Comparison of ENCODE assay signal across 38 cellular contexts in genomic region chr3:161648071-161648470, GRCh38.
"Had no signal": no experiment of that assay in that cellular context is flagged by ENCODE, and none has a peak within 500 bp of the region (broad histone marks: within the 10 kb centered on the region; RNA-seq: fewer than 3 reads in every experiment).

No MANE protein-coding gene starts in this region.

- H3K4me3 Mint-ChIP-seq: activated CD4-positive, alpha-beta memory T cell treated with anti-CD3 and anti-CD28 coated beads, Interleukin-2, amount 10 ng/mL, durations not matched to agents 7 days and 5 days; activated CD4-positive, alpha-beta T cell treated with anti-CD3 and anti-CD28 coated beads for 36 hours; activated CD4-positive, alpha-beta T cell treated with anti-CD3 and anti-CD28 coated beads, Interleukin-2, amount 10 ng/mL, durations not matched to agents 7 days and 5 days; activated CD8-positive, alpha-beta memory T cell treated with anti-CD3 and anti-CD28 coated beads, Interleukin-2, amount 10 ng/mL, durations not matched to agents 7 days and 5 days; activated CD8-positive, alpha-beta T cell treated with anti-CD3 and anti-CD28 coated beads, Interleukin-2, amount 10 ng/mL, durations not matched to agents 7 days and 5 days; activated naive CD4-positive, alpha-beta T cell treated with anti-CD3 and anti-CD28 coated beads, Interleukin-2, amount 10 ng/mL, durations not matched to agents 7 days and 5 days; activated naive CD4-positive, alpha-beta T cell treated with anti-CD3 and anti-CD28 coated beads, Interleukin-2, amount 50 U/mL, for 24 hours; activated naive CD8-positive, alpha-beta T cell; activated naive CD8-positive, alpha-beta T cell treated with anti-CD3 and anti-CD28 coated beads, Interleukin-2, amount 10 ng/mL, durations not matched to agents 7 days and 5 days; activated naive CD8-positive, alpha-beta T cell treated with anti-CD3 and anti-CD28 coated beads, Interleukin-2, amount 50 U/mL, for 24 hours; activated T-cell treated with anti-CD3 and anti-CD28 coated beads, Interleukin-2, amount 50 U/mL, for 24 hours; brain; central memory CD8-positive, alpha-beta T cell; T-helper 1 cell treated with Interleukin-12 subunit alpha and Interleukin-12 subunit beta and Interleukin-4 antibody, amounts not matched to agents 30 μg/mL and 1 μg/mL, for 36 hours; T-helper 2 cell treated with Interferon-gamma antibody and Interleukin-4, amounts not matched to agents 5 μg/mL and 100 μg/mL, for 36 hours; WTC11 had no signal

- H3K27me3 ChIP-seq: ascending aorta, cardiac muscle cell had no signal

- H3K27me3 Mint-ChIP-seq: activated CD4-positive, alpha-beta memory T cell treated with anti-CD3 and anti-CD28 coated beads, Interleukin-2, amount 10 ng/mL, durations not matched to agents 7 days and 5 days; activated CD4-positive, alpha-beta T cell treated with anti-CD3 and anti-CD28 coated beads for 36 hours; activated CD4-positive, alpha-beta T cell treated with anti-CD3 and anti-CD28 coated beads, Interleukin-2, amount 10 ng/mL, durations not matched to agents 7 days and 5 days; activated CD8-positive, alpha-beta memory T cell treated with anti-CD3 and anti-CD28 coated beads, Interleukin-2, amount 10 ng/mL, durations not matched to agents 7 days and 5 days; activated naive CD4-positive, alpha-beta T cell treated with anti-CD3 and anti-CD28 coated beads, Interleukin-2, amount 10 ng/mL, durations not matched to agents 7 days and 5 days; activated naive CD4-positive, alpha-beta T cell treated with anti-CD3 and anti-CD28 coated beads, Interleukin-2, amount 50 U/mL, for 24 hours; activated naive CD8-positive, alpha-beta T cell; activated naive CD8-positive, alpha-beta T cell treated with anti-CD3 and anti-CD28 coated beads, Interleukin-2, amount 10 ng/mL, durations not matched to agents 7 days and 5 days; activated naive CD8-positive, alpha-beta T cell treated with anti-CD3 and anti-CD28 coated beads, Interleukin-2, amount 50 U/mL, for 24 hours; activated T-cell treated with anti-CD3 and anti-CD28 coated beads, Interleukin-2, amount 50 U/mL, for 24 hours; brain; central memory CD8-positive, alpha-beta T cell had no signal

- H3K9me3 ChIP-seq: ascending aorta had no signal

- DNase-seq: activated CD4-positive, alpha-beta memory T cell treated with anti-CD3 and anti-CD28 coated beads, Interleukin-2, amount 10 ng/mL, durations not matched to agents 7 days and 5 days; activated CD4-positive, alpha-beta T cell treated with anti-CD3 and anti-CD28 coated beads for 1 hour; activated CD4-positive, alpha-beta T cell treated with anti-CD3 and anti-CD28 coated beads for 36 hours; activated CD4-positive, alpha-beta T cell treated with anti-CD3 and anti-CD28 coated beads for 48 hours; activated CD4-positive, alpha-beta T cell treated with anti-CD3 and anti-CD28 coated beads, Interleukin-2, amount 10 ng/mL, durations not matched to agents 7 days and 5 days; activated CD4-positive, alpha-beta T cell treated with anti-CD3 and anti-CD28 coated beads, Interleukin-2, amount 50 U/mL, for 48 hours; activated CD4-positive, CD25-positive, alpha-beta regulatory T cell; activated CD8-positive, alpha-beta memory T cell treated with anti-CD3 and anti-CD28 coated beads for 24 hours; activated CD8-positive, alpha-beta memory T cell treated with anti-CD3 and anti-CD28 coated beads, Interleukin-2, amount 10 ng/mL, durations not matched to agents 7 days and 5 days; activated CD8-positive, alpha-beta memory T cell treated with anti-CD3 and anti-CD28 coated beads, Interleukin-2, amount 50 U/mL, for 48 hours; activated CD8-positive, alpha-beta T cell treated with anti-CD3 and anti-CD28 coated beads, Interleukin-2, amount 10 ng/mL, durations not matched to agents 7 days and 5 days; activated effector memory CD4-positive, alpha-beta T cell treated with Interleukin-2 at 50 U/mL for 16 hours; activated gamma-delta T cell; activated naive CD4-positive, alpha-beta T cell treated with anti-CD3 and anti-CD28 coated beads, Interleukin-2, amount 10 ng/mL, durations not matched to agents 7 days and 5 days; activated naive CD4-positive, alpha-beta T cell treated with Interleukin-2 at 50 U/mL for 16 hours; activated naive CD8-positive, alpha-beta T cell treated with anti-CD3 and anti-CD28 coated beads, Interleukin-2, amount 10 ng/mL, durations not matched to agents 7 days and 5 days; activated naive CD8-positive, alpha-beta T cell treated with anti-CD3 and anti-CD28 coated beads, Interleukin-2, amount 50 U/mL, for 24 hours; activated T-cell treated with anti-CD3 and anti-CD28 coated beads, Interleukin-2, amount 50 U/mL, for 24 hours; activated T-cell treated with anti-CD3 and anti-CD28 coated beads, Interleukin-2, amount 50 U/mL, for 48 hours; amygdala; anterior cingulate cortex; caudate nucleus; cerebellar nuclear complex; T-helper 1 cell; T-helper 2 cell; T-helper 9 cell; WERI-Rb-1 had no signal

- H3K27ac ChIP-seq: ascending aorta, cardiac muscle cell, WERI-Rb-1 had no signal

- H3K9me3 Mint-ChIP-seq: activated CD4-positive, alpha-beta T cell treated with anti-CD3 and anti-CD28 coated beads, Interleukin-2, amount 10 ng/mL, durations not matched to agents 7 days and 5 days; activated naive CD4-positive, alpha-beta T cell treated with anti-CD3 and anti-CD28 coated beads, Interleukin-2, amount 50 U/mL, for 24 hours; activated naive CD8-positive, alpha-beta T cell treated with anti-CD3 and anti-CD28 coated beads, Interleukin-2, amount 10 ng/mL, durations not matched to agents 7 days and 5 days; activated T-helper 2 cell treated with anti-CD3 and anti-CD28 coated beads, Interferon-gamma antibody, Interleukin-2, Interleukin-4, amounts not matched to agents 10 μg/mL and 5 μg/mL and 100 μg/mL, durations not matched to agents 14 hours and 24 hours and 36 hours; T-helper 1 cell treated with Interleukin-12 subunit alpha and Interleukin-12 subunit beta and Interleukin-4 antibody, amounts not matched to agents 30 μg/mL and 1 μg/mL, for 36 hours; T-helper 2 cell treated with Interferon-gamma antibody and Interleukin-4, amounts not matched to agents 5 μg/mL and 100 μg/mL, for 36 hours had no signal

- H3K27ac Mint-ChIP-seq: activated CD4-positive, alpha-beta memory T cell treated with anti-CD3 and anti-CD28 coated beads, Interleukin-2, amount 10 ng/mL, durations not matched to agents 7 days and 5 days; activated CD4-positive, alpha-beta T cell treated with anti-CD3 and anti-CD28 coated beads for 36 hours; activated CD4-positive, alpha-beta T cell treated with anti-CD3 and anti-CD28 coated beads, Interleukin-2, amount 10 ng/mL, durations not matched to agents 7 days and 5 days; activated CD8-positive, alpha-beta memory T cell treated with anti-CD3 and anti-CD28 coated beads, Interleukin-2, amount 10 ng/mL, durations not matched to agents 7 days and 5 days; activated CD8-positive, alpha-beta T cell treated with anti-CD3 and anti-CD28 coated beads, Interleukin-2, amount 10 ng/mL, durations not matched to agents 7 days and 5 days; activated naive CD4-positive, alpha-beta T cell treated with anti-CD3 and anti-CD28 coated beads, Interleukin-2, amount 10 ng/mL, durations not matched to agents 7 days and 5 days; activated naive CD4-positive, alpha-beta T cell treated with anti-CD3 and anti-CD28 coated beads, Interleukin-2, amount 50 U/mL, for 24 hours; activated naive CD8-positive, alpha-beta T cell; activated naive CD8-positive, alpha-beta T cell treated with anti-CD3 and anti-CD28 coated beads, Interleukin-2, amount 10 ng/mL, durations not matched to agents 7 days and 5 days; activated naive CD8-positive, alpha-beta T cell treated with anti-CD3 and anti-CD28 coated beads, Interleukin-2, amount 50 U/mL, for 24 hours; activated T-cell treated with anti-CD3 and anti-CD28 coated beads, Interleukin-2, amount 50 U/mL, for 24 hours; activated T-helper 2 cell treated with anti-CD3 and anti-CD28 coated beads, Interferon-gamma antibody, Interleukin-2, Interleukin-4, amounts not matched to agents 10 μg/mL and 5 μg/mL and 100 μg/mL, durations not matched to agents 14 hours and 24 hours and 36 hours; brain; T-helper 1 cell treated with Interleukin-12 subunit alpha and Interleukin-12 subunit beta and Interleukin-4 antibody, amounts not matched to agents 30 μg/mL and 1 μg/mL, for 36 hours; T-helper 2 cell treated with Interferon-gamma antibody and Interleukin-4, amounts not matched to agents 5 μg/mL and 100 μg/mL, for 36 hours; WTC11 had no signal

- H3K36me3 Mint-ChIP-seq: activated CD8-positive, alpha-beta memory T cell treated with anti-CD3 and anti-CD28 coated beads, Interleukin-2, amount 10 ng/mL, durations not matched to agents 7 days and 5 days; activated naive CD4-positive, alpha-beta T cell treated with anti-CD3 and anti-CD28 coated beads, Interleukin-2, amount 10 ng/mL, durations not matched to agents 7 days and 5 days; activated naive CD4-positive, alpha-beta T cell treated with anti-CD3 and anti-CD28 coated beads, Interleukin-2, amount 50 U/mL, for 24 hours; activated naive CD8-positive, alpha-beta T cell; activated naive CD8-positive, alpha-beta T cell treated with anti-CD3 and anti-CD28 coated beads, Interleukin-2, amount 10 ng/mL, durations not matched to agents 7 days and 5 days; brain had no signal

- H3K4me3 ChIP-seq: ascending aorta, cardiac muscle cell had no signal

- H3K4me1 ChIP-seq: ascending aorta had no signal

- ATAC-seq: activated CD4-positive, alpha-beta T cell treated with anti-CD3 and anti-CD28 coated beads for 36 hours; activated CD4-positive, CD25-positive, alpha-beta regulatory T cell treated with anti-CD3 and anti-CD28 coated beads, Interleukin-2, amount 50 U/mL, for 24 hours; activated CD8-positive, alpha-beta memory T cell treated with anti-CD3 and anti-CD28 coated beads, Interleukin-2, amount 10 ng/mL, durations not matched to agents 7 days and 5 days; activated CD8-positive, alpha-beta T cell treated with anti-CD3 and anti-CD28 coated beads, Interleukin-2, amount 10 ng/mL, durations not matched to agents 7 days and 5 days; activated naive CD8-positive, alpha-beta T cell treated with anti-CD3 and anti-CD28 coated beads, Interleukin-2, amount 50 U/mL, for 24 hours; WTC11 had no signal

- H3K36me3 ChIP-seq: ascending aorta, cardiac muscle cell, WERI-Rb-1 had no signal

- H3K4me1 Mint-ChIP-seq: activated CD4-positive, alpha-beta memory T cell treated with anti-CD3 and anti-CD28 coated beads, Interleukin-2, amount 10 ng/mL, durations not matched to agents 7 days and 5 days; activated CD4-positive, alpha-beta T cell treated with anti-CD3 and anti-CD28 coated beads for 36 hours; activated CD4-positive, alpha-beta T cell treated with anti-CD3 and anti-CD28 coated beads, Interleukin-2, amount 10 ng/mL, durations not matched to agents 7 days and 5 days; activated CD8-positive, alpha-beta memory T cell treated with anti-CD3 and anti-CD28 coated beads, Interleukin-2, amount 10 ng/mL, durations not matched to agents 7 days and 5 days; activated naive CD4-positive, alpha-beta T cell treated with anti-CD3 and anti-CD28 coated beads, Interleukin-2, amount 10 ng/mL, durations not matched to agents 7 days and 5 days; activated naive CD4-positive, alpha-beta T cell treated with anti-CD3 and anti-CD28 coated beads, Interleukin-2, amount 50 U/mL, for 24 hours; activated naive CD8-positive, alpha-beta T cell treated with anti-CD3 and anti-CD28 coated beads, Interleukin-2, amount 10 ng/mL, durations not matched to agents 7 days and 5 days; activated naive CD8-positive, alpha-beta T cell treated with anti-CD3 and anti-CD28 coated beads, Interleukin-2, amount 50 U/mL, for 24 hours; central memory CD8-positive, alpha-beta T cell had no signal
